Comparison of ENCODE assay signal across 1 cellular context in genomic region chr15:88913017-88913849, GRCh38.
TF ChIP-seq lines count a peak whose summit lies in the region.

MFGE8 (minus strand) TSS chr15:88913379; CDS start chr15:88913319, 60 bp downstream.

TF ChIP-seq in HepG2, 621 proteins besides CTCF, POLR2A, EP300 and RAD21 (continued from another document and continues in another):
- 0 out of 2 replicates have a peak, but pooled peaks have one; percentile 28 for TF ChIP-seq BCL3 (CRISPR knock-in tag; IDR thresholded peaks at IDR 0.05)
- TF ChIP-seq ZBTB39 (CRISPR knock-in tag; IDR thresholded peaks at IDR 0.05), result no peak
- no peak for TF ChIP-seq TFAP4 (IDR thresholded peaks at IDR 0.05; ENCODE audit: borderline replicate concordance, low read depth)
- TF ChIP-seq NRL (CRISPR knock-in tag; IDR thresholded peaks at IDR 0.05; ENCODE audit: borderline replicate concordance), result 0 out of 2 replicates have a peak, but pooled peaks have one; percentile 44
- no peak for TF ChIP-seq ZNF142 (CRISPR knock-in tag; IDR thresholded peaks at IDR 0.05)
- TF ChIP-seq ZIK1 (CRISPR knock-in tag; IDR thresholded peaks at IDR 0.05; ENCODE audit: borderline replicate concordance, low read depth), result peak; percentile 55; the same call in 1 of the 2 replicates
- peak; percentile 44; the same call in 1 of the 2 replicates for TF ChIP-seq HDAC1 (CRISPR knock-in tag; IDR thresholded peaks at IDR 0.05)
- peak; percentile 49; the same call in 1 of the 2 replicates for TF ChIP-seq ZNF709 (CRISPR knock-in tag; IDR thresholded peaks at IDR 0.05)
- TF ChIP-seq FOXO1 (CRISPR knock-in tag; IDR thresholded peaks at IDR 0.05), result 0 out of 2 replicates have a peak, but pooled peaks have one; percentile 9
- TF ChIP-seq EZH2 (conservative IDR thresholded peaks at IDR 0.05; ENCODE audit: low read depth, low read length), result 0 out of 2 replicates have a peak, but pooled peaks have one; percentile 38
- no peak for TF ChIP-seq ATRX (CRISPR knock-in tag; IDR thresholded peaks at IDR 0.05; ENCODE audit: borderline replicate concordance)
- TF ChIP-seq FOXP4 (CRISPR knock-in tag; IDR thresholded peaks at IDR 0.05), result peak; percentile 14; the same call in 1 of the 2 replicates
- no peak for TF ChIP-seq ZNF879 (CRISPR knock-in tag; IDR thresholded peaks at IDR 0.05)
- no peak for TF ChIP-seq TFDP2 (CRISPR knock-in tag; IDR thresholded peaks at IDR 0.05)
- TF ChIP-seq ARID2 (CRISPR knock-in tag; IDR thresholded peaks at IDR 0.05; ENCODE audit: borderline replicate concordance), result no peak
- 0 out of 2 replicates have a peak, but pooled peaks have one; percentile 52 for TF ChIP-seq MAX (IDR thresholded peaks at IDR 0.05)
- TF ChIP-seq XRCC5 (optimal IDR thresholded peaks at IDR 0.05; ENCODE audit: low read length), result peak; percentile 51
- TF ChIP-seq ZNF644 (CRISPR knock-in tag; IDR thresholded peaks at IDR 0.05; ENCODE audit: low read depth), result 0 out of 2 replicates have a peak, but pooled peaks have one; percentile 19
- no peak for TF ChIP-seq ZNF615 (CRISPR knock-in tag; IDR thresholded peaks at IDR 0.05; ENCODE audit: borderline replicate concordance)
- no peak for TF ChIP-seq KLF15 (CRISPR knock-in tag; IDR thresholded peaks at IDR 0.05; ENCODE audit: borderline replicate concordance)
- no peak for TF ChIP-seq MYNN (CRISPR knock-in tag; IDR thresholded peaks at IDR 0.05; ENCODE audit: low read depth)
- TF ChIP-seq E2F5 (CRISPR knock-in tag; conservative IDR thresholded peaks at IDR 0.05), result no peak
- no peak for TF ChIP-seq DBP (CRISPR knock-in tag; IDR thresholded peaks at IDR 0.05; ENCODE audit: not compliant biosample characterization)
- peak; percentile 39; the same call in 1 of the 2 replicates for TF ChIP-seq PAXIP1 (CRISPR knock-in tag; conservative IDR thresholded peaks at IDR 0.05)
- peak; percentile 48 for TF ChIP-seq ZFY (CRISPR knock-in tag; IDR thresholded peaks at IDR 0.05)
- no peak for TF ChIP-seq RFX5 (IDR thresholded peaks at IDR 0.05; ENCODE audit: low read depth, low read length)
